Comparison of ENCODE assay signal across 8 cellular contexts in genomic region chr2:119760876-119761275, GRCh38. TPM values are rescaled to one million over a fixed set of nuclear protein-coding genes. Genes with fewer than 3 reads are reported as not detected.
DNase-seq lines count a peak whose midpoint lies in the region; ATAC-seq and TF ChIP-seq lines count a peak whose summit lies in the region.

No MANE protein-coding gene starts in this region.

- intact Hi-C loops in activated B cell treated with CpG ODN at 0.5 μM for 24 hours (cut with micrococcal nuclease) = loop anchor here (1.0 kb wide), 1 partner anchor 7 kb away; no protein-coding TSS in a partner anchor

- no peaks in the 10 kb centered on the region for H3K36me3 ChIP-seq in H7 (replicated peaks; ENCODE audit: control insufficient read depth, insufficient read depth, low read length)
- no peaks in the 10 kb centered on the region for H3K36me3 ChIP-seq in hepatocyte (replicated peaks; ENCODE audit: insufficient read depth, low read depth)

- no peak for TF ChIP-seq CTCF in AG09309 (IDR thresholded peaks at IDR 0.05; ENCODE audit: control insufficient read depth, insufficient read depth, low read depth, low read length, missing control alignments)
- TF ChIP-seq CTCF in activated B cell treated with CpG ODN at 0.5 μM for 24 hours (IDR thresholded peaks at IDR 0.05) = no peak
- no peak for TF ChIP-seq CTCF in hepatocyte (IDR thresholded peaks at IDR 0.05; ENCODE audit: poor library complexity)

- peaks cover 2% of the 10 kb centered on the region for H4K20me1 ChIP-seq in hepatocyte (ENCODE audit: insufficient read depth, poor library complexity, severe bottlenecking)

- no peaks in the 10 kb centered on the region for H3K9me2 ChIP-seq in hepatocyte (replicated peaks; ENCODE audit: insufficient read depth)

- no peaks in the 10 kb centered on the region for H3K27me3 ChIP-seq in H7 (ENCODE audit: control insufficient read depth, insufficient read depth, low read length)
- H3K27me3 ChIP-seq in hepatocyte = no peaks in the 10 kb centered on the region

- H2AFZ ChIP-seq in hepatocyte = peak overlapping the region; percentile 67

- H3K27me3 Mint-ChIP-seq in activated B cell treated with CpG ODN at 0.5 μM for 24 hours = no peaks in the 10 kb centered on the region
- no peaks in the 10 kb centered on the region for H3K27me3 Mint-ChIP-seq in stimulated activated memory B cell treated with anti-CD40 and anti-IgM and Interleukin-4, amounts not matched to agents 10 μg/mL and 1 μg/mL and 100 μg/mL, for 72 hours

- H3K4me1 ChIP-seq in hepatocyte (ENCODE audit: insufficient read depth) = peaks cover 12% of the 10 kb centered on the region

- H3K4me2 ChIP-seq in hepatocyte = peak overlapping the region; percentile 77

- peak overlapping the region; percentile 85 for H3K4me3 Mint-ChIP-seq in activated B cell treated with CpG ODN at 0.5 μM for 24 hours
- H3K4me3 Mint-ChIP-seq in stimulated activated memory B cell treated with anti-CD40 and anti-IgM and Interleukin-4, amounts not matched to agents 10 μg/mL and 1 μg/mL and 100 μg/mL, for 72 hours = peak overlapping the region; percentile 80

- H3K27ac ChIP-seq in hepatocyte = peak overlapping the region; percentile 88

- CTCF ChIA-PET in activated B cell treated with CpG ODN at 0.5 μM for 24 hours (lab: Charles Lee) = interaction anchor here (1.4 to 2.0 kb wide), 3 partner anchors 58 to 414 kb away, joined by 4 to 6 read pairs (median 5); no protein-coding TSS in a partner anchor

- H3K4me1 Mint-ChIP-seq in activated B cell treated with CpG ODN at 0.5 μM for 24 hours = peaks cover 46% of the 10 kb centered on the region
- peaks cover 47% of the 10 kb centered on the region for H3K4me1 Mint-ChIP-seq in stimulated activated memory B cell treated with anti-CD40 and anti-IgM and Interleukin-4, amounts not matched to agents 10 μg/mL and 1 μg/mL and 100 μg/mL, for 72 hours

- H3K9me3 ChIP-seq in hepatocyte (ENCODE audit: low read depth) = no peaks in the 10 kb centered on the region

- H3K27ac Mint-ChIP-seq in activated B cell treated with CpG ODN at 0.5 μM for 24 hours = peak overlapping the region; percentile 63
- H3K27ac Mint-ChIP-seq in stimulated activated memory B cell treated with anti-CD40 and anti-IgM and Interleukin-4, amounts not matched to agents 10 μg/mL and 1 μg/mL and 100 μg/mL, for 72 hours = peak overlapping the region; percentile 79

- H3K36me3 Mint-ChIP-seq in activated B cell treated with CpG ODN at 0.5 μM for 24 hours (ENCODE audit: low read depth) = peaks cover 3% of the 10 kb centered on the region
- H3K36me3 Mint-ChIP-seq in stimulated activated memory B cell treated with anti-CD40 and anti-IgM and Interleukin-4, amounts not matched to agents 10 μg/mL and 1 μg/mL and 100 μg/mL, for 72 hours = peaks cover 6% of the 10 kb centered on the region

- H3K9me3 Mint-ChIP-seq in activated B cell treated with CpG ODN at 0.5 μM for 24 hours = no peaks in the 10 kb centered on the region
- H3K9me3 Mint-ChIP-seq in stimulated activated memory B cell treated with anti-CD40 and anti-IgM and Interleukin-4, amounts not matched to agents 10 μg/mL and 1 μg/mL and 100 μg/mL, for 72 hours = peaks cover 3% of the 10 kb centered on the region

- H3K79me2 ChIP-seq in hepatocyte = peaks cover 52% of the 10 kb centered on the region

- POLR2A ChIA-PET in activated B cell treated with CpG ODN at 0.5 μM for 24 hours (lab: Charles Lee) = interaction anchor here (0.6 to 2.4 kb wide), 11 partner anchors 18 to 1770 kb away, joined by 3 to 19 read pairs (median 7); partner anchors contain the start of genes C2orf76, DBI, EPB41L5 and RNU4ATAC

- no peak for DNase-seq in AG09309 (ENCODE audit: low read depth)
- no peak for DNase-seq in H7
- no peak for DNase-seq in activated B cell treated with CpG ODN at 0.5 μM for 24 hours
- peak; percentile 28 for DNase-seq in hepatocyte (ENCODE audit: low spot score)
- no peak for DNase-seq in COLO829 (ENCODE audit: low spot score)
- DNase-seq in activated effector memory CD4-positive, alpha-beta T cell treated with Interleukin-2 at 50 U/mL for 16 hours = no peak
- no peak for DNase-seq in T1000 (lab: John Stamatoyannopoulos, UW)

- no peak for ATAC-seq in activated B cell treated with CpG ODN at 0.5 μM for 24 hours (ENCODE audit: low read depth)
- no peak for ATAC-seq in stimulated activated memory B cell treated with anti-CD40 and anti-IgM and Interleukin-4, amounts not matched to agents 10 μg/mL and 1 μg/mL and 100 μg/mL, for 72 hours

- H3K4me3 ChIP-seq in AG09309 (ENCODE audit: control insufficient read depth, low read depth, low read length) (peak overlapping the region; percentile 81), H7 (ENCODE audit: insufficient read depth, low read depth, low read length) (peak overlapping the region; percentile 78), hepatocyte (peak overlapping the region; percentile 70)

- under 1% methylated on average over 5 of the region's 5 CpGs for WGBS in hepatocyte (ENCODE audit: low lambda C conversion rate, missing lambda C conversion rate)

RNA-seq across cellular contexts. Expression of gene PTPN4, which starts 1.2 kb away (rescaled TPM):
- 39.4 and 41.6 TPM in 2 replicates for total RNA-seq in H7 (2014; rRNA removed; shearing (Covaris generic))
- 28.8 and 41.2 TPM in 2 replicates for total RNA-seq in activated B cell treated with CpG ODN at 0.5 μM for 24 hours
- total RNA-seq in hepatocyte = 15.5 and 26.4 TPM in 2 replicates
- polyA plus RNA-seq in hepatocyte = 9.2 and 21.8 TPM in 2 replicates
